8 cellular contexts compared by ENCODE assay signal in genomic region chr18:77650799-77651385, GRCh38.
DNase-seq lines count a peak whose midpoint lies in the region; ATAC-seq and TF ChIP-seq lines count a peak whose summit lies in the region.

No MANE protein-coding gene starts in this region.

- no peak overlapping the region for H3K27ac ChIP-seq in SJCRH30
- no peak overlapping the region for H3K27ac ChIP-seq in right cardiac atrium (ENCODE audit: low read length)
- H3K27ac ChIP-seq in sigmoid colon, result no peak overlapping the region

- H3K27ac Mint-ChIP-seq in activated naive CD8-positive, alpha-beta T cell treated with anti-CD3 and anti-CD28 coated beads, Interleukin-2, amount 10 ng/mL, durations not matched to agents 7 days and 5 days, result no peak overlapping the region

- 7% methylated on average over 28 of the region's 28 CpGs for WGBS in right cardiac atrium
- 5 to 9% methylated on average over 28 of the region's 28 CpGs for WGBS in sigmoid colon, 2 donors

- H3K4me3 ChIP-seq in SJCRH30 (no peak overlapping the region), right cardiac atrium (ENCODE audit: low read length) (no peak overlapping the region), sigmoid colon (peak overlapping the region in 1 of 4 donors; percentile 4)

- H3K36me3 ChIP-seq in SJCRH30, result no peaks in the 10 kb centered on the region
- no peaks in the 10 kb centered on the region for H3K36me3 ChIP-seq in sigmoid colon

- no peak overlapping the region for H3K4me3 Mint-ChIP-seq in activated naive CD8-positive, alpha-beta T cell treated with anti-CD3 and anti-CD28 coated beads, Interleukin-2, amount 10 ng/mL, durations not matched to agents 7 days and 5 days

- H3K4me1 ChIP-seq in SJCRH30 (no peaks in the 10 kb centered on the region), right cardiac atrium (ENCODE audit: control insufficient read depth, insufficient read depth, low read length) (no peaks in the 10 kb centered on the region), sigmoid colon (peaks cover 0 to 10% (median 2%) of the 10 kb centered on the region in 4 donors)

- TF ChIP-seq EP300 in sigmoid colon (IDR thresholded peaks at IDR 0.05), result no peak

- ATAC-seq in GM21737 (IDR thresholded peaks at IDR 0.05; ENCODE audit: unreplicated experiment) (peak; percentile 82), right cardiac atrium (peak; percentile 85 to 91)
- peak; percentile 70 for ATAC-seq in activated naive CD8-positive, alpha-beta T cell treated with anti-CD3 and anti-CD28 coated beads, Interleukin-2, amount 10 ng/mL, durations not matched to agents 7 days and 5 days (ENCODE audit: low read depth)

- intact Hi-C loops in right cardiac atrium (cut with DNase I) (no loop called here), sigmoid colon (cut with DNase I) (loop anchor here (2.0 kb wide), 1 partner anchor 650 kb away; no protein-coding TSS in a partner anchor)

- H3K36me3 Mint-ChIP-seq in activated naive CD8-positive, alpha-beta T cell treated with anti-CD3 and anti-CD28 coated beads, Interleukin-2, amount 10 ng/mL, durations not matched to agents 7 days and 5 days, result no peaks in the 10 kb centered on the region

- peaks cover 12% of the 10 kb centered on the region for H3K27me3 Mint-ChIP-seq in activated naive CD8-positive, alpha-beta T cell treated with anti-CD3 and anti-CD28 coated beads, Interleukin-2, amount 10 ng/mL, durations not matched to agents 7 days and 5 days

- no peaks in the 10 kb centered on the region for H3K9me3 ChIP-seq in SJCRH30 (replicated peaks)
- H3K9me3 ChIP-seq in right cardiac atrium (ENCODE audit: control insufficient read depth, low read length), result no peaks in the 10 kb centered on the region
- no peaks in the 10 kb centered on the region for H3K9me3 ChIP-seq in sigmoid colon

- DNase-seq in ELF-1 (ENCODE audit: low read depth, low spot score) (peak; percentile 85), SJCRH30 (peak; percentile 54 to 71), right cardiac atrium (peak; percentile 71 to 91 (median 88)), sigmoid colon (peak; percentile 87)
- DNase-seq in activated naive CD8-positive, alpha-beta T cell treated with anti-CD3 and anti-CD28 coated beads, Interleukin-2, amount 10 ng/mL, durations not matched to agents 7 days and 5 days, result peak; percentile 79
- no peak for DNase-seq in NK-92 treated with Interleukin-12 subunit alpha and Interleukin-12 subunit beta, amount 100 ng/mL, for 24 hours (lab: John Stamatoyannopoulos, UW)

- TF ChIP-seq CTCF in LNCAP (IDR thresholded peaks at IDR 0.05) (peak; percentile 98), sigmoid colon (IDR thresholded peaks at IDR 0.05) (peak; percentile 42 to 73 (median 60))

- TF ChIP-seq POLR2A in sigmoid colon (IDR thresholded peaks at IDR 0.05), result no peak

- H3K27me3 ChIP-seq in SJCRH30, result 0 out of 2 replicates have a peak, but pooled peaks cover 4% of the 10 kb centered on the region
- H3K27me3 ChIP-seq in right cardiac atrium (ENCODE audit: control insufficient read depth, insufficient read depth), result no peaks in the 10 kb centered on the region
- peaks cover 0 to 9% (median 0%) of the 10 kb centered on the region in 3 donors for H3K27me3 ChIP-seq in sigmoid colon

- peaks cover 3% of the 10 kb centered on the region for H3K4me1 Mint-ChIP-seq in activated naive CD8-positive, alpha-beta T cell treated with anti-CD3 and anti-CD28 coated beads, Interleukin-2, amount 10 ng/mL, durations not matched to agents 7 days and 5 days

- H3K9me3 Mint-ChIP-seq in activated naive CD8-positive, alpha-beta T cell treated with anti-CD3 and anti-CD28 coated beads, Interleukin-2, amount 10 ng/mL, durations not matched to agents 7 days and 5 days, result no peaks in the 10 kb centered on the region

- POLR2A ChIA-PET in activated naive CD8-positive, alpha-beta T cell treated with anti-CD3 and anti-CD28 coated beads, Interleukin-2, amount 10 ng/mL, durations not matched to agents 7 days and 5 days (lab: Charles Lee), result no interaction called here
